Comparison of ENCODE assay signal across 19 cellular contexts in the genomic region with DNA sequence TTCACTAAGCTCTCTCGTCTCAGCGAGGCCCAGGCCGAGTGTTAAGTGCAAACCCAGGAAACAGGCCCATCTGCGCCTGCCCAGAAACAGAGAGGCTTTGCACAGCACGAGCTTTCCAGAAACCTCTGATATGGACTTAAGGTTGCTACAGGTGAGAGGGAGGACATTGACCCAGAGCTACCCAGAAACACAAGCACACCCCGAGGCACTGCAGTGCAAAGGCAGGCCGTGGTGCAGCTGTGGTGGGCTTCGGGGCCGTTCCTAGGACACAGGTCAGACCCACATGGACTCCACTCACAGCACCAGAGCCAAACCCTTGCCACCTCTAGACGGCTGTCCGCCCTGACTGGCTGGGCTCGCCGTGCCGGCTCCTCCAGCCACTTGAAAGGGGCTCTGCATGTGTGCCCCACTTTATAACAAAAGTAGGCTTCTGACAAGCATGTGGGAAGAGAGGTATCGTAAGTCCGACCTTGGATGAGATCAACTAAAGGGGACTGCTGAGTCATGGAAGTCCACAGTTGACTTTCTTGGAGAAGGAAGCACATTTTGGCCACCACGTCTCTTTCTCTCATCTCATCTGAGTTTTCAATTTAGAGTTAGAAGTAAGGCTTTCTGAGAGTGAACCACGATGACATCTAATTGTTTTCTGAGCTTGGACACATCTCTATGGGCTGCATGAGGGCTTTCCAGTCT. TPM values are rescaled to one million over a fixed set of nuclear protein-coding genes. Genes with fewer than 3 reads are reported as not detected.
"Had no signal": no experiment of that assay in that cellular context is flagged by ENCODE, and none has a peak within 500 bp of the region (broad histone marks: within the 10 kb centered on the region; RNA-seq: fewer than 3 reads in every experiment).

No MANE protein-coding gene starts in this region.

- H3K9me3 Mint-ChIP-seq: activated naive CD4-positive, alpha-beta T cell treated with anti-CD3 and anti-CD28 coated beads, Interleukin-2, amount 10 ng/mL, durations not matched to agents 7 days and 5 days; stimulated activated naive CD8-positive, alpha-beta T cell treated with anti-CD3 and anti-CD28 coated beads, Interleukin-15, amount 100 ng/mL, for 72 hours; WTC11 had no signal

- H3K27ac Mint-ChIP-seq: activated naive CD4-positive, alpha-beta T cell treated with anti-CD3 and anti-CD28 coated beads, Interleukin-2, amount 10 ng/mL, durations not matched to agents 7 days and 5 days; stimulated activated naive CD8-positive, alpha-beta T cell treated with anti-CD3 and anti-CD28 coated beads, Interleukin-15, amount 100 ng/mL, for 72 hours; WTC11 had no signal

- H3K36me3 ChIP-seq: esophagus squamous epithelium, pancreas, thoracic aorta had no signal

- H3K4me3 Mint-ChIP-seq: activated naive CD4-positive, alpha-beta T cell treated with anti-CD3 and anti-CD28 coated beads, Interleukin-2, amount 10 ng/mL, durations not matched to agents 7 days and 5 days; stimulated activated naive CD8-positive, alpha-beta T cell treated with anti-CD3 and anti-CD28 coated beads, Interleukin-15, amount 100 ng/mL, for 72 hours; WTC11 had no signal

- H3K27ac ChIP-seq: esophagus squamous epithelium, pancreas, thoracic aorta had no signal

- DNase-seq: activated CD4-positive, alpha-beta T cell treated with anti-CD3 and anti-CD28 coated beads for 48 hours; activated naive CD4-positive, alpha-beta T cell treated with anti-CD3 and anti-CD28 coated beads, Interleukin-2, amount 10 ng/mL, durations not matched to agents 7 days and 5 days; esophagus squamous epithelium; left colon; midbrain; pancreas; stimulated activated CD4-positive, alpha-beta T cell treated with anti-CD3 and anti-CD28 coated beads, Interleukin-1b, Interleukin-23, amount 100 ng/mL, for 48 hours; stimulated activated naive CD8-positive, alpha-beta T cell treated with anti-CD3 and anti-CD28 coated beads, Interleukin-15, amount 100 ng/mL, for 72 hours; SW 1271 had no signal

- ATAC-seq: left colon; pancreas; stimulated activated naive CD8-positive, alpha-beta T cell treated with anti-CD3 and anti-CD28 coated beads, Interleukin-15, amount 100 ng/mL, for 72 hours; WTC11 had no signal

- H3K36me3 Mint-ChIP-seq: activated naive CD4-positive, alpha-beta T cell treated with anti-CD3 and anti-CD28 coated beads, Interleukin-2, amount 10 ng/mL, durations not matched to agents 7 days and 5 days; WTC11 had no signal

- FAIRE-seq: astrocyte, pancreas, TTC549 had no signal

- H3K9me3 ChIP-seq: esophagus squamous epithelium, pancreas, thoracic aorta had no signal

- H3K4me1 ChIP-seq: esophagus squamous epithelium, pancreas had no signal

- H3K4me3 ChIP-seq: esophagus squamous epithelium, lung, pancreas, thoracic aorta had no signal

- H3K27me3 Mint-ChIP-seq: stimulated activated naive CD8-positive, alpha-beta T cell treated with anti-CD3 and anti-CD28 coated beads, Interleukin-15, amount 100 ng/mL, for 72 hours had no signal

- H3K27me3 ChIP-seq: pancreas had no signal

- H3K4me1 Mint-ChIP-seq: activated naive CD4-positive, alpha-beta T cell treated with anti-CD3 and anti-CD28 coated beads, Interleukin-2, amount 10 ng/mL, durations not matched to agents 7 days and 5 days; stimulated activated naive CD8-positive, alpha-beta T cell treated with anti-CD3 and anti-CD28 coated beads, Interleukin-15, amount 100 ng/mL, for 72 hours; WTC11 had no signal

RNA-seq across cellular contexts. Expression of a gene that starts 38.2 kb away (rescaled TPM):
- polyA plus RNA-seq: neural cell had no signal

RNA-seq across cellular contexts. Expression of a gene that starts 59.9 kb away (rescaled TPM):
- total RNA-seq: astrocyte; esophagus squamous epithelium; fibroblast of villous mesenchyme; left colon; lung; pancreas; T-helper 2 cell treated with Interferon-gamma antibody and Interleukin-4, amounts not matched to agents 100 ng/mL and 5 ng/mL, for 36 hours; thoracic aorta; ureter had no signal
- polyA plus RNA-seq: adipose tissue, pancreas had no signal
